8 cellular contexts compared by ENCODE assay signal in the genomic region with DNA sequence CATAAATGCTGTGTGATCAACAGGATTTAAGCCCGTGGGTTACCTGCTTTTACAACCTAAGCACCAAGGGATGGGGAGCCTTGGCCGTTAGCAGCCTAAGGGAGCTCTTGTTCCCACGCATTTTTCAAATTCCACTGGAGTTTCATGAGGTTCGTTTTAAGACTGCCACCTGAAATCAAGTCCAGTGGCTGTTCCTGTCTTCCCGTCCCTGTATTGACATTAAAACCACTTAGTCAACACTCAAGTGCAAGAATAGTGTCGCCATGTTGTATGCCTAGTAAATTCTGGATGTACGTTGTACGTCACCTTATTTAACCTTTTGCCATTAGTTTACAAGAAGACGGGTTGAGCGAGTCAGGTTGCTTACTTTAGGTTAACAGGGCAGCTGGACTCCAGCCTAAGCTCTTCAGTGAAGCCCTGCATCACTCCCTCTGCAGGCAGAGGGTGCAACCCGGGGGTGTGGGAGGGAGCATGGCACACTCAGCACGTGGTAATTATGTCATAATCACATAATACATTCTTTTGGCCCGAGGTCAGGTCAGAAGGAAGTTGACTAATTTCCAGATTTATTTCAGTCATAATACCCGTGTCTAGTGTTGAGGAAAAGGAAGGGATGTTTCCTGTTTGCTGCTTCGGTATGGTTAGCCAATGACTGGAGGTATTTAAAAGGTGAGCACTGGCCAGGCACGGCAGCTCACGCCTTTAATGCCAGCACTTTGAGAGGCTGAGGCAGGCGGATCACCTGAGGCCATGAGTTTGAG. TPM values are rescaled to one million over a fixed set of nuclear protein-coding genes. Genes with fewer than 3 reads are reported as not detected.
A peak's percentile ranks its signal among the peaks of the same experiment; 100 is the strongest.
DNase-seq lines count a peak whose midpoint lies in the region; ATAC-seq and TF ChIP-seq lines count a peak whose summit lies in the region.

No MANE protein-coding gene starts in this region.

- intact Hi-C loops in vagina (cut with DNase I) = no loop called here

- H3K27me3 ChIP-seq in vagina = no peaks in the 10 kb centered on the region

- H3K9me3 Mint-ChIP-seq in naive B cell = no peaks in the 10 kb centered on the region

- H3K9me3 ChIP-seq in T-helper 17 cell (ENCODE audit: control insufficient read depth, low read length, poor library complexity, severe bottlenecking) = no peaks in the 10 kb centered on the region
- H3K9me3 ChIP-seq in vagina = no peaks in the 10 kb centered on the region

- peaks cover 28% of the 10 kb centered on the region for H3K4me1 ChIP-seq in vagina

- DNase-seq in activated CD4-positive, alpha-beta T cell treated with anti-CD3 and anti-CD28 coated beads for 4 hours = peak; percentile 20 to 22
- DNase-seq in activated CD4-positive, alpha-beta T cell treated with anti-CD3 and anti-CD28 coated beads for 1 hour = no peak
- DNase-seq in HT1080 (ENCODE audit: low read depth) (peak; percentile 96), T-helper 17 cell (no peak), epithelial cell of prostate (ENCODE audit: low read depth, low spot score) (peak; percentile 88), naive B cell (no peak), vagina (ENCODE audit: extremely low spot score in 2 of 2) (no peak), retina (no peak)

- H3K27ac Mint-ChIP-seq in T-helper 17 cell (peak overlapping the region; percentile 53), naive B cell (peak overlapping the region in 4 of 6 donors; percentile 26 to 51 (median 37))

- peaks cover 31% of the 10 kb centered on the region for H3K4me1 Mint-ChIP-seq in T-helper 17 cell
- H3K4me1 Mint-ChIP-seq in naive B cell = peaks cover 25 to 58% (median 44%) of the 10 kb centered on the region in 3 donors

- TF ChIP-seq CTCF in vagina (IDR thresholded peaks at IDR 0.05) = no peak

- no peak for TF ChIP-seq POLR2A in vagina (IDR thresholded peaks at IDR 0.05)

- ATAC-seq in T-helper 17 cell (peak; percentile 65), naive B cell (ENCODE audit: low read depth in 2 of 2) (no peak)

- H3K27ac ChIP-seq in epithelial cell of prostate = peak overlapping the region; percentile 84
- peak overlapping the region; percentile 46 for H3K27ac ChIP-seq in vagina

- H3K27me3 Mint-ChIP-seq in T-helper 17 cell (no peaks in the 10 kb centered on the region), naive B cell (no peaks in the 10 kb centered on the region)

- H3K36me3 Mint-ChIP-seq in T-helper 17 cell (ENCODE audit: low read depth) = peaks cover 3% of the 10 kb centered on the region
- H3K36me3 Mint-ChIP-seq in naive B cell = peaks cover under 1 to 7% of the 10 kb centered on the region in 2 donors

- H3K36me3 ChIP-seq in vagina = no peaks in the 10 kb centered on the region

- H3K4me3 ChIP-seq in vagina = no peak overlapping the region

- H3K4me3 Mint-ChIP-seq in T-helper 17 cell (peak overlapping the region; percentile 43), naive B cell (peak overlapping the region in 1 of 8 donors; percentile 39)

RNA-seq across cellular contexts. Expression of a gene that starts 42.5 kb away (rescaled TPM):
- total RNA-seq in HT1080 (2014; rRNA removed; shearing (Covaris generic)) = 10.0 and 10.4 TPM in 2 replicates
- 9.2 and 12.8 TPM in 2 replicates for polyA plus RNA-seq in HT1080 (2015; cell fraction: cytosol; rRNA removed)
- 10.0 and 12.5 TPM in 2 replicates for polyA plus RNA-seq in HT1080 (2015; cell fraction: nucleus; rRNA removed)
- total RNA-seq in T-helper 17 cell (10 to 100 TPM; 70.8 to 94.0 TPM), vagina (20.6 TPM)
- polyA plus RNA-seq in naive B cell (ENCODE audit: low read depth in 6 of 6) = 10 to 100 TPM; 24.1 to 61.5 (median 45.4) TPM

RNA-seq across cellular contexts. Expression of a gene that starts 42.7 kb away (rescaled TPM):
- 44.8 and 59.9 TPM in 2 replicates for total RNA-seq in HT1080 (2014; rRNA removed; shearing (Covaris generic))
- 50.6 and 53.4 TPM in 2 replicates for polyA plus RNA-seq in HT1080 (2015; cell fraction: cytosol; rRNA removed)
- 57.1 and 68.7 TPM in 2 replicates for polyA plus RNA-seq in HT1080 (2015; cell fraction: nucleus; rRNA removed)
- total RNA-seq in T-helper 17 cell (10 to 100 TPM in 1 of 2 donors, 1 to 10 TPM in 1; 6.7 to 10.2 TPM), vagina (6.9 TPM)
- polyA plus RNA-seq in naive B cell (ENCODE audit: low read depth in 6 of 6) = 10 to 100 TPM; 19.2 to 24.0 (median 22.6) TPM

Comparison
In these comparisons a context has a peak if more than half of its experiments do, and no peak if none do; other contexts are left out.
1. DNase-seq: peak in activated CD4-positive, alpha-beta T cell treated with anti-CD3 and anti-CD28 coated beads for 4 hours (2 of 2), HT1080 (single experiment) and epithelial cell of prostate (single experiment); none in activated CD4-positive, alpha-beta T cell treated with anti-CD3 and anti-CD28 coated beads for 1 hour (single experiment), T-helper 17 cell (0 of 3), naive B cell (single experiment), vagina (0 of 2) and retina (single experiment).